Comparison of ENCODE assay signal across 15 cellular contexts in the genomic region with DNA sequence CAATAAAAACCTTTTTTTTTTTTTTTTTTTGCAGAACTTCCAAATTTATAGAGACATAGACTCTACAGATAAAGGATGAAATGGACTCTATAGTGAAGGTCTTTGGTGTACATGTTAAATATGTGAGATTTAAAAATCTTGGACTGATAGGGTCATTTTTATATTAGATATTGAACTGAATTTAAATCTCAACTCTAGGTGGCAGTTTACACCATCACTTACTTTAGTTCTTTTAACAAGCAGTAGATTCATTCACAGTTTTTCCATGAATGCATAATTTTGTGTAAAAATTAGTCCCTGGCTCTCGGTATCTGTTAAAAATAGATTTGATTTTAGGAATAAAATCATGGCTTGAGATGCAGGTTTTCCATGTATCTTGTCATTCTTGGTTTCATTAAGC. TPM values are rescaled to one million over a fixed set of nuclear protein-coding genes. Genes with fewer than 3 reads are reported as not detected.
DNase-seq lines count a peak whose midpoint lies in the region; ATAC-seq and TF ChIP-seq lines count a peak whose summit lies in the region.
"Had no signal": no experiment of that assay in that cellular context is flagged by ENCODE, and none has a peak within 500 bp of the region (broad histone marks: within the 10 kb centered on the region; RNA-seq: fewer than 3 reads in every experiment).

No MANE protein-coding gene starts in this region.

- H3K9me3 Mint-ChIP-seq in HFFc6 = no peaks in the 10 kb centered on the region
- H3K9me3 Mint-ChIP-seq: activated naive CD8-positive, alpha-beta T cell treated with anti-CD3 and anti-CD28 coated beads, Interleukin-2, amount 10 ng/mL, durations not matched to agents 7 days and 5 days had no signal

- peaks cover 3% of the 10 kb centered on the region for H3K27me3 Mint-ChIP-seq in HFFc6 (ENCODE audit: insufficient read depth)
- H3K27me3 Mint-ChIP-seq: activated naive CD8-positive, alpha-beta T cell treated with anti-CD3 and anti-CD28 coated beads, Interleukin-2, amount 10 ng/mL, durations not matched to agents 7 days and 5 days had no signal

- H3K27ac Mint-ChIP-seq in HFFc6 = no peak overlapping the region
- H3K27ac Mint-ChIP-seq: activated naive CD8-positive, alpha-beta T cell treated with anti-CD3 and anti-CD28 coated beads, Interleukin-2, amount 10 ng/mL, durations not matched to agents 7 days and 5 days had no signal

- H3K27ac ChIP-seq in VCaP = no peak overlapping the region

- TF ChIP-seq CTCF in HFFc6 (IDR thresholded peaks at IDR 0.05) = peak; percentile 60
- TF ChIP-seq CTCF in VCaP (conservative IDR thresholded peaks at IDR 0.05) = peak; percentile 37

- no peak for ATAC-seq in HG02763 (IDR thresholded peaks at IDR 0.05; ENCODE audit: unreplicated experiment)
- ATAC-seq in GM18867 (IDR thresholded peaks at IDR 0.05; ENCODE audit: unreplicated experiment) = no peak
- ATAC-seq: mucosa of descending colon had no signal

- DNase-seq in COR-L47 (lab: John Stamatoyannopoulos, UW) = peak; percentile 31
- DNase-seq in HFFc6 = no peak
- peak; percentile 26 for DNase-seq in iris pigment epithelial cell (ENCODE audit: low read depth)
- DNase-seq in stimulated activated CD4-positive, alpha-beta T cell treated with anti-CD3 and anti-CD28 coated beads, Interleukin-4, amount 100 ng/mL, for 4 hours = no peak
- DNase-seq in Kasumi-1 (lab: John Stamatoyannopoulos, UW) = no peak
- DNase-seq: activated naive CD8-positive, alpha-beta T cell treated with anti-CD3 and anti-CD28 coated beads, Interleukin-2, amount 10 ng/mL, durations not matched to agents 7 days and 5 days; EL; mucosa of descending colon; NCI-H1436; substantia nigra had no signal

- 0 out of 2 replicates have a peak, but pooled peaks cover under 1% of the 10 kb centered on the region for H3K4me1 Mint-ChIP-seq in HFFc6 (ENCODE audit: low read depth)
- H3K4me1 Mint-ChIP-seq: activated naive CD8-positive, alpha-beta T cell treated with anti-CD3 and anti-CD28 coated beads, Interleukin-2, amount 10 ng/mL, durations not matched to agents 7 days and 5 days had no signal

- H3K36me3 Mint-ChIP-seq in HFFc6 (ENCODE audit: low read depth) = no peaks in the 10 kb centered on the region
- H3K36me3 Mint-ChIP-seq: activated naive CD8-positive, alpha-beta T cell treated with anti-CD3 and anti-CD28 coated beads, Interleukin-2, amount 10 ng/mL, durations not matched to agents 7 days and 5 days had no signal

- no peak overlapping the region for H3K4me3 Mint-ChIP-seq in HFFc6
- H3K4me3 Mint-ChIP-seq: activated naive CD8-positive, alpha-beta T cell treated with anti-CD3 and anti-CD28 coated beads, Interleukin-2, amount 10 ng/mL, durations not matched to agents 7 days and 5 days had no signal

RNA-seq across cellular contexts. Expression of gene SNX13, which starts 31.1 kb away (rescaled TPM):
- 10 to 100 TPM; 29.0 to 33.1 (median 30.3) TPM for total RNA-seq in HFFc6 (2021; fragmentation: NEBNext Ultra II Directional; extraction: Animal tissue kit (Norgen Biotek cat#: 25700))

RNA-seq across cellular contexts. Expression of gene PRPS1L1, which starts 56.3 kb away (rescaled TPM):
- not detected for total RNA-seq in HFFc6 (2021; fragmentation: NEBNext Ultra II Directional; extraction: Animal tissue kit (Norgen Biotek cat#: 25700))
- total RNA-seq: activated CD8-positive, alpha-beta memory T cell treated with anti-CD3 and anti-CD28 coated beads for 36 hours; activated naive CD8-positive, alpha-beta T cell treated with anti-CD3 and anti-CD28 coated beads, Interleukin-2, amount 10 ng/mL, durations not matched to agents 7 days and 5 days; HT-29; mucosa of descending colon had no signal

Comparison
In these comparisons a context has a peak if more than half of its experiments do, and no peak if none do; other contexts are left out.
1. DNase-seq: peak in COR-L47 (single experiment) and iris pigment epithelial cell (single experiment); none in HFFc6 (single experiment), stimulated activated CD4-positive, alpha-beta T cell treated with anti-CD3 and anti-CD28 coated beads, Interleukin-4, amount 100 ng/mL, for 4 hours (0 of 2) and Kasumi-1 (0 of 2).